ENCODE assay signal across 19 cellular contexts in genomic region chr11:58006940-58007339, GRCh38. TPM values are rescaled to one million over a fixed set of nuclear protein-coding genes. Genes with fewer than 3 reads are reported as not detected.
DNase-seq lines count a peak whose midpoint lies in the region; ATAC-seq and TF ChIP-seq lines count a peak whose summit lies in the region.
"Had no signal": no experiment of that assay in that cellular context is flagged by ENCODE, and none has a peak within 500 bp of the region (broad histone marks: within the 10 kb centered on the region; RNA-seq: fewer than 3 reads in every experiment).

No MANE protein-coding gene starts in this region.

- no peak overlapping the region for H3K4me3 Mint-ChIP-seq in GM23338
- H3K4me3 Mint-ChIP-seq: activated naive CD4-positive, alpha-beta T cell treated with anti-CD3 and anti-CD28 coated beads for 36 hours; naive thymus-derived CD4-positive, alpha-beta T cell had no signal

- H3K9me3 Mint-ChIP-seq in GM23338 = no peaks in the 10 kb centered on the region; the same call in 2 of the 3 replicates
- H3K9me3 Mint-ChIP-seq: activated naive CD4-positive, alpha-beta T cell treated with anti-CD3 and anti-CD28 coated beads for 36 hours had no signal

- WGBS in sigmoid colon, 2 donors = 80 to 86% methylated on average over 2 of the region's 2 CpGs

- CTCF ChIA-PET in RWPE1 (lab: Yijun Ruan, JAX) = interaction anchor here (0.6 to 0.8 kb wide), 2 partner anchors 38 to 188 kb away, joined by 3 read pairs; no protein-coding TSS in a partner anchor

- no peak for DNase-seq in GM23338 (ENCODE audit: low spot score)
- DNase-seq in RWPE1 (ENCODE audit: low spot score) = peak; percentile 4
- peak; percentile 63 for DNase-seq in fibroblast of mammary gland (ENCODE audit: low read depth)
- DNase-seq in renal cortical epithelial cell (ENCODE audit: low read depth) = peak; percentile 93
- DNase-seq in sciatic nerve (ENCODE audit: low spot score) = no peak
- DNase-seq in occipital lobe (lab: John Stamatoyannopoulos, UW) = no peak
- no peak for DNase-seq in sigmoid colon
- DNase-seq: activated CD8-positive, alpha-beta memory T cell treated with anti-CD3 and anti-CD28 coated beads, Interleukin-2, amount 50 U/mL, for 4 hours; activated naive CD4-positive, alpha-beta T cell treated with anti-CD3 and anti-CD28 coated beads for 36 hours; effector CD8-positive, alpha-beta T cell; head of caudate nucleus; naive thymus-derived CD4-positive, alpha-beta T cell; NCI-H524; Peyer's patch; stimulated activated CD4-positive, alpha-beta T cell treated with anti-CD3 and anti-CD28 coated beads, Interleukin-2, amount 100 ng/mL, for 48 hours; tibial artery had no signal

- H3K4me1 Mint-ChIP-seq in GM23338 = peaks cover 4% of the 10 kb centered on the region; the same call in 2 of the 3 replicates

- no peak for TF ChIP-seq POLR2A in sigmoid colon (IDR thresholded peaks at IDR 0.05)

- H3K36me3 Mint-ChIP-seq in GM23338 (ENCODE audit: low read depth) = no peaks in the 10 kb centered on the region
- H3K36me3 Mint-ChIP-seq: naive thymus-derived CD4-positive, alpha-beta T cell had no signal

- peak overlapping the region; percentile 49; the same call in 1 of the 2 replicates for H2AFZ ChIP-seq in GM23338

- peaks cover 7% of the 10 kb centered on the region; the same call in 1 of the 2 replicates for H3K9me2 ChIP-seq in GM23338 (ENCODE audit: insufficient read depth)

- no peak overlapping the region for H3K27ac Mint-ChIP-seq in GM23338
- H3K27ac Mint-ChIP-seq: activated naive CD4-positive, alpha-beta T cell treated with anti-CD3 and anti-CD28 coated beads for 36 hours; naive thymus-derived CD4-positive, alpha-beta T cell had no signal

- H3K79me2 ChIP-seq in GM23338 (replicated peaks; ENCODE audit: insufficient read depth) = no peaks in the 10 kb centered on the region

- H3K4me3 ChIP-seq in GM23338 (no peak overlapping the region), fibroblast of mammary gland (ENCODE audit: control insufficient read depth, low read depth, low read length) (no peak overlapping the region), sigmoid colon (no peak overlapping the region)
- H3K4me3 ChIP-seq: Peyer's patch, tibial artery had no signal

- TF ChIP-seq CTCF in GM23338 (conservative IDR thresholded peaks at IDR 0.05; ENCODE audit: low read depth in 2 of 2) (no peak), RWPE1 (conservative IDR thresholded peaks at IDR 0.05; ENCODE audit: low read depth) (no peak), fibroblast of mammary gland (conservative IDR thresholded peaks at IDR 0.05; ENCODE audit: control insufficient read depth, insufficient read depth, low read depth, low read length) (no peak), sigmoid colon (IDR thresholded peaks at IDR 0.05) (no peak)

- H3K36me3 ChIP-seq in GM23338 (ENCODE audit: insufficient read depth) (no peaks in the 10 kb centered on the region), sigmoid colon (no peaks in the 10 kb centered on the region)
- H3K36me3 ChIP-seq: Peyer's patch, tibial artery had no signal

- POLR2A ChIA-PET in RWPE1 (lab: Yijun Ruan, JAX; ENCODE audit: low non-redundant PET) = no interaction called here

- TF ChIP-seq EP300 in sigmoid colon (IDR thresholded peaks at IDR 0.05) = no peak

- H3F3A ChIP-seq in GM23338 (replicated peaks; ENCODE audit: low read depth) = no peaks in the 10 kb centered on the region

- H3K27me3 ChIP-seq in GM23338 (ENCODE audit: insufficient read depth) (no peaks in the 10 kb centered on the region), sigmoid colon (no peaks in the 10 kb centered on the region)
- H3K27me3 ChIP-seq: Peyer's patch, tibial artery had no signal

- no peaks in the 10 kb centered on the region for H3K9me3 ChIP-seq in sigmoid colon
- H3K9me3 ChIP-seq: Peyer's patch, tibial artery had no signal

- H3K27ac ChIP-seq in GM23338 (ENCODE audit: low read depth) (no peak overlapping the region), RWPE1 (no peak overlapping the region), sigmoid colon (no peak overlapping the region)
- H3K27ac ChIP-seq: KMS-11, Peyer's patch, tibial artery had no signal

- peaks cover 3% of the 10 kb centered on the region for H3K27me3 Mint-ChIP-seq in GM23338 (ENCODE audit: insufficient read depth, low read depth, poor library complexity)

- no peaks in the 10 kb centered on the region for H4K20me1 ChIP-seq in GM23338 (replicated peaks; ENCODE audit: insufficient read depth)

- H3K4me2 ChIP-seq in GM23338 = no peak overlapping the region
- H3K4me2 ChIP-seq: KMS-11 had no signal

- ATAC-seq in GM23338 (no peak), sciatic nerve (no peak), HG03025 (IDR thresholded peaks at IDR 0.05; ENCODE audit: low FRiP score, unreplicated experiment) (no peak)
- ATAC-seq: naive thymus-derived CD4-positive, alpha-beta T cell had no signal

- no peaks in the 10 kb centered on the region for H3K4me1 ChIP-seq in GM23338 (ENCODE audit: insufficient read depth)
- H3K4me1 ChIP-seq in sigmoid colon = no peaks in the 10 kb centered on the region
- H3K4me1 ChIP-seq: Peyer's patch, tibial artery had no signal

- intact Hi-C loops in sciatic nerve (cut with DNase I) = no loop called here
- intact Hi-C loops in sigmoid colon (cut with DNase I) = no loop called here

TF ChIP-seq in GM23338, 12 proteins besides CTCF, POLR2A, EP300 and RAD21 (continues in another document):
- no peak for TF ChIP-seq EZH2 (IDR thresholded peaks at IDR 0.05; ENCODE audit: low read depth, unreplicated experiment)
- TF ChIP-seq ETS1 (IDR thresholded peaks at IDR 0.05) = no peak
- TF ChIP-seq JUNB (IDR thresholded peaks at IDR 0.05; ENCODE audit: unreplicated experiment) = no peak
- no peak for TF ChIP-seq EZH2phosphoT487 (IDR thresholded peaks at IDR 0.05; ENCODE audit: unreplicated experiment)
- no peak for TF ChIP-seq NANOG (IDR thresholded peaks at IDR 0.05; ENCODE audit: borderline replicate concordance)
- TF ChIP-seq CREB1 (CRISPR knock-in tag; IDR thresholded peaks at IDR 0.05; ENCODE audit: low read depth) = no peak
- TF ChIP-seq ZNF331 (CRISPR knock-in tag; IDR thresholded peaks at IDR 0.05; ENCODE audit: low read depth) = no peak

RNA-seq across cellular contexts. Expression of gene OR9Q1, which starts 16.7 kb away (rescaled TPM):
- total RNA-seq in GM23338 (2014; rRNA removed; shearing (Covaris generic)) = not detected in 2 replicates
- polyA plus RNA-seq in GM23338 (2016; fragmentation: Nextera tagmentation; extraction: Ambion mirVana) = not detected in 2 replicates
- not detected in 2 replicates for total RNA-seq in renal cortical epithelial cell
- total RNA-seq in sciatic nerve = not detected
- not detected for total RNA-seq in occipital lobe
- total RNA-seq in sigmoid colon = not detected
- not detected for polyA plus RNA-seq in sigmoid colon
- total RNA-seq: activated naive CD4-positive, alpha-beta T cell treated with anti-CD3 and anti-CD28 coated beads for 36 hours; naive thymus-derived CD4-positive, alpha-beta T cell; Peyer's patch; T-helper 1 cell treated with Interleukin-12 subunit alpha and Interleukin-12 subunit beta and Interleukin-4 antibody, amounts not matched to agents 30 ng/mL and 1 ng/mL, for 36 hours had no signal
- polyA plus RNA-seq: naive thymus-derived CD4-positive, alpha-beta T cell had no signal

RNA-seq across cellular contexts. Expression of gene OR6Q1, which starts 23.8 kb away (rescaled TPM):
- not detected in 2 replicates for total RNA-seq in GM23338 (2014; rRNA removed; shearing (Covaris generic))
- polyA plus RNA-seq in GM23338 (2016; fragmentation: Nextera tagmentation; extraction: Ambion mirVana) = not detected in 2 replicates
- total RNA-seq in renal cortical epithelial cell = not detected in 2 replicates
- total RNA-seq in sciatic nerve = not detected
- total RNA-seq in occipital lobe = not detected
- not detected for total RNA-seq in sigmoid colon
- polyA plus RNA-seq in sigmoid colon = not detected
- total RNA-seq: activated naive CD4-positive, alpha-beta T cell treated with anti-CD3 and anti-CD28 coated beads for 36 hours; naive thymus-derived CD4-positive, alpha-beta T cell; Peyer's patch; T-helper 1 cell treated with Interleukin-12 subunit alpha and Interleukin-12 subunit beta and Interleukin-4 antibody, amounts not matched to agents 30 ng/mL and 1 ng/mL, for 36 hours had no signal
- polyA plus RNA-seq: naive thymus-derived CD4-positive, alpha-beta T cell had no signal

Comparison
In these comparisons a context has a peak if more than half of its experiments do, and no peak if none do; other contexts are left out.
1. DNase-seq: peak in RWPE1 (single experiment), fibroblast of mammary gland (single experiment) and renal cortical epithelial cell (single experiment); none in GM23338 (single experiment), sciatic nerve (single experiment), occipital lobe (single experiment) and sigmoid colon (single experiment).